ENCODE assay signal across 11 cellular contexts in the genomic region with DNA sequence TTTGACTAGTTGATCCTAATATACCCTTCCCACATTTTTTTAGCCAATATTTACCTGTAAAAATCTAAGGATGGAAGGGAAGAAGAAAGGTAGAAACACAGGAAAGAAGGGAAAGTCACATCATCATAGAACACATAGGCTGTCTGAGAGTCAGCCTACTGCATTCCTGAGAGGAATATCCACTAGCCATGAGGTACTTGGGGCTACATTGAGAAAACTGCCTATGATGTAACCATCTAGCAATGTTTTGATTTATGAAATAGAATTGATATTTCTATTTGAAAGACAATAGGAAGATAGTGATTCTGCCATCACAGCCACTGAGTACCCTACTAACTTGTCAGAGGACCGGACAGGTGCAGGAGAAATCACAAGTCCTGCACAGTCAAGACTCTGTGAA.
"Had no signal": no experiment of that assay in that cellular context is flagged by ENCODE, and none has a peak within 500 bp of the region (broad histone marks: within the 10 kb centered on the region; RNA-seq: fewer than 3 reads in every experiment).

No MANE protein-coding gene starts in this region.

- H3K4me3 ChIP-seq: GM23248, GM23338, HAP-1 had no signal

- DNase-seq: GM23248, GOT3, H7, H9, HCEC 1CT, HFFc6 had no signal

- H3K4me2 ChIP-seq: GM23338 had no signal

- ATAC-seq: GM23338, HCT116 had no signal

- H2AFZ ChIP-seq: GM23248, GM23338 had no signal

- H3K9ac ChIP-seq: GM23248 had no signal

- H3K4me1 ChIP-seq: HAP-1 had no signal

- H3K27ac ChIP-seq: GM23248 had no signal

- H3K9me3 ChIP-seq: HAP-1 had no signal

- H3K36me3 ChIP-seq: HAP-1 had no signal

- FAIRE-seq: H1, H54 had no signal
